2 cellular contexts compared by ENCODE assay signal in the genomic region with DNA sequence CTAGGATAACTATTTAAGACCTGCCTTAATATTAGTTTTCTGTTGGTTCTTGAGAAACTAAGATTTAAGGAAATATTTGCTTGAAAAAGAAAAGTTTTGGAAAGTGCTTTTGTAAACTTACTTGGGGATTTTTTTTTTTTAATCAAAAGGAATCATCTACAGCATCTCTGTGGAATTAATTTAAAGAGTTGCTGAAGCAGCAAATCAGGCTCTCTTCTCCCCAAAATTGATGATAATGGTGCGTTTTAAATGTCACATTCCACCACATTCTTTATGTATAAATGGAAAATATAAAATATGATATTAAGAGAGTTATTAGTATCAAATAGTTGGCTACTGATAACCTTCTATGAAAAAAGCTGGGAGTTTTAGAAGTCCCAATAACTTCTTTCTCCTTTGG.
TF ChIP-seq lines count a peak whose summit lies in the region.

No MANE protein-coding gene starts in this region.

TF ChIP-seq in GM23338, 12 proteins besides CTCF, POLR2A, EP300 and RAD21:
- TF ChIP-seq JUNB (IDR thresholded peaks at IDR 0.05; ENCODE audit: unreplicated experiment): no peak

TF ChIP-seq in HepG2, 621 proteins besides CTCF, POLR2A, EP300 and RAD21 (continued from another document):
- TF ChIP-seq MAFK (conservative IDR thresholded peaks at IDR 0.05 in 1 of 2, IDR thresholded peaks at IDR 0.05 in 1 of 2; ENCODE audit: low read length in 2 of 2) (peak; percentile 20 to 49; a peak in 2 of 4 replicates), SMARCE1 (IDR thresholded peaks at IDR 0.05; ENCODE audit: borderline replicate concordance) (no peak), SNAPC2 (CRISPR knock-in tag; IDR thresholded peaks at IDR 0.05) (no peak)
